1 cellular context compared by ENCODE assay signal in the genomic region with DNA sequence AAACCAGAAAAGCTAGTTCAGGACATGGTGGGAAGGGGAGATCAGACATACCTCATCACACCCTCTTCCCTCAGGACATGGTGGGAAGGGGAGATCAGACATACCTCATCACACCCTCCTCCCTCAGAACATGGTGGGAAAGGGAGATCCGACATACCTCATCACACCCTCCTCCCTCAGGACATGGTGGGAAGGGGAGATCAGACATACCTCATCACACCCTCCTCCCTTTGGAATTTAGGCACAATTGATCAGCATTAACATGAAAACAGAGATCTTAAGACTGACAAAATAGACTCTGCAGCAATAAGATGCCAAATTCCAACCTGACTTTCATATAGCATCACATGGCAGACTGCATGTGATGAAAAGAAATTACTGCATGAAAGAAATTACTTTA.
TF ChIP-seq lines count a peak whose summit lies in the region.

No MANE protein-coding gene starts in this region.

TF ChIP-seq in SK-N-SH, 30 proteins besides CTCF, POLR2A, EP300 and RAD21:
- TF ChIP-seq, protein P1, sequence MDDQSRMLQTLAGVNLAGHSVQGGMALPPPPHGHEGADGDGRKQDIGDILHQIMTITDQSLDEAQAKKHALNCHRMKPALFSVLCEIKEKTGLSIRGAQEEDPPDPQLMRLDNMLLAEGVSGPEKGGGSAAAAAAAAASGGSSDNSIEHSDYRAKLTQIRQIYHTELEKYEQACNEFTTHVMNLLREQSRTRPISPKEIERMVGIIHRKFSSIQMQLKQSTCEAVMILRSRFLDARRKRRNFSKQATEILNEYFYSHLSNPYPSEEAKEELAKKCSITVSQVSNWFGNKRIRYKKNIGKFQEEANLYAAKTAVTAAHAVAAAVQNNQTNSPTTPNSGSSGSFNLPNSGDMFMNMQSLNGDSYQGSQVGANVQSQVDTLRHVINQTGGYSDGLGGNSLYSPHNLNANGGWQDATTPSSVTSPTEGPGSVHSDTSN (IDR thresholded peaks at IDR 0.05) = no peak
- TF ChIP-seq TCF12 (IDR thresholded peaks at IDR 0.05) = no peak
- TF ChIP-seq MXI1 (IDR thresholded peaks at IDR 0.05; ENCODE audit: low read depth, low read length) = no peak
- TF ChIP-seq RCOR1 (IDR thresholded peaks at IDR 0.05; ENCODE audit: low read length) = no peak
- TF ChIP-seq YY1 (IDR thresholded peaks at IDR 0.05; ENCODE audit: low read depth) = no peak
- no peak for TF ChIP-seq POLR2AphosphoS5 (IDR thresholded peaks at IDR 0.05; ENCODE audit: low read depth, low read length)
- no peak for TF ChIP-seq FOSL2 (IDR thresholded peaks at IDR 0.05; ENCODE audit: borderline replicate concordance, low read depth)
- no peak for TF ChIP-seq JUND (IDR thresholded peaks at IDR 0.05)
- TF ChIP-seq SMC3 (IDR thresholded peaks at IDR 0.05; ENCODE audit: low read depth, low read length) = no peak
- no peak for TF ChIP-seq MEF2A (IDR thresholded peaks at IDR 0.05; ENCODE audit: borderline replicate concordance, low read depth)
- TF ChIP-seq, protein P2, sequence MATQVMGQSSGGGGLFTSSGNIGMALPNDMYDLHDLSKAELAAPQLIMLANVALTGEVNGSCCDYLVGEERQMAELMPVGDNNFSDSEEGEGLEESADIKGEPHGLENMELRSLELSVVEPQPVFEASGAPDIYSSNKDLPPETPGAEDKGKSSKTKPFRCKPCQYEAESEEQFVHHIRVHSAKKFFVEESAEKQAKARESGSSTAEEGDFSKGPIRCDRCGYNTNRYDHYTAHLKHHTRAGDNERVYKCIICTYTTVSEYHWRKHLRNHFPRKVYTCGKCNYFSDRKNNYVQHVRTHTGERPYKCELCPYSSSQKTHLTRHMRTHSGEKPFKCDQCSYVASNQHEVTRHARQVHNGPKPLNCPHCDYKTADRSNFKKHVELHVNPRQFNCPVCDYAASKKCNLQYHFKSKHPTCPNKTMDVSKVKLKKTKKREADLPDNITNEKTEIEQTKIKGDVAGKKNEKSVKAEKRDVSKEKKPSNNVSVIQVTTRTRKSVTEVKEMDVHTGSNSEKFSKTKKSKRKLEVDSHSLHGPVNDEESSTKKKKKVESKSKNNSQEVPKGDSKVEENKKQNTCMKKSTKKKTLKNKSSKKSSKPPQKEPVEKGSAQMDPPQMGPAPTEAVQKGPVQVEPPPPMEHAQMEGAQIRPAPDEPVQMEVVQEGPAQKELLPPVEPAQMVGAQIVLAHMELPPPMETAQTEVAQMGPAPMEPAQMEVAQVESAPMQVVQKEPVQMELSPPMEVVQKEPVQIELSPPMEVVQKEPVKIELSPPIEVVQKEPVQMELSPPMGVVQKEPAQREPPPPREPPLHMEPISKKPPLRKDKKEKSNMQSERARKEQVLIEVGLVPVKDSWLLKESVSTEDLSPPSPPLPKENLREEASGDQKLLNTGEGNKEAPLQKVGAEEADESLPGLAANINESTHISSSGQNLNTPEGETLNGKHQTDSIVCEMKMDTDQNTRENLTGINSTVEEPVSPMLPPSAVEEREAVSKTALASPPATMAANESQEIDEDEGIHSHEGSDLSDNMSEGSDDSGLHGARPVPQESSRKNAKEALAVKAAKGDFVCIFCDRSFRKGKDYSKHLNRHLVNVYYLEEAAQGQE (IDR thresholded peaks at IDR 0.05; ENCODE audit: low read depth, low read length) = no peak
- TF ChIP-seq, protein P3, sequence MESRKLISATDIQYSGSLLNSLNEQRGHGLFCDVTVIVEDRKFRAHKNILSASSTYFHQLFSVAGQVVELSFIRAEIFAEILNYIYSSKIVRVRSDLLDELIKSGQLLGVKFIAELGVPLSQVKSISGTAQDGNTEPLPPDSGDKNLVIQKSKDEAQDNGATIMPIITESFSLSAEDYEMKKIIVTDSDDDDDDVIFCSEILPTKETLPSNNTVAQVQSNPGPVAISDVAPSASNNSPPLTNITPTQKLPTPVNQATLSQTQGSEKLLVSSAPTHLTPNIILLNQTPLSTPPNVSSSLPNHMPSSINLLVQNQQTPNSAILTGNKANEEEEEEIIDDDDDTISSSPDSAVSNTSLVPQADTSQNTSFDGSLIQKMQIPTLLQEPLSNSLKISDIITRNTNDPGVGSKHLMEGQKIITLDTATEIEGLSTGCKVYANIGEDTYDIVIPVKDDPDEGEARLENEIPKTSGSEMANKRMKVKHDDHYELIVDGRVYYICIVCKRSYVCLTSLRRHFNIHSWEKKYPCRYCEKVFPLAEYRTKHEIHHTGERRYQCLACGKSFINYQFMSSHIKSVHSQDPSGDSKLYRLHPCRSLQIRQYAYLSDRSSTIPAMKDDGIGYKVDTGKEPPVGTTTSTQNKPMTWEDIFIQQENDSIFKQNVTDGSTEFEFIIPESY (IDR thresholded peaks at IDR 0.05; ENCODE audit: borderline replicate concordance, low read depth) = no peak
- TF ChIP-seq, protein P4, sequence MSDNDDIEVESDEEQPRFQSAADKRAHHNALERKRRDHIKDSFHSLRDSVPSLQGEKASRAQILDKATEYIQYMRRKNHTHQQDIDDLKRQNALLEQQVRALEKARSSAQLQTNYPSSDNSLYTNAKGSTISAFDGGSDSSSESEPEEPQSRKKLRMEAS (IDR thresholded peaks at IDR 0.05; ENCODE audit: low read depth) = no peak
- no peak for TF ChIP-seq RXRA (IDR thresholded peaks at IDR 0.05; ENCODE audit: borderline replicate concordance, low read depth)
- no peak for TF ChIP-seq CHD2 (IDR thresholded peaks at IDR 0.05; ENCODE audit: low read length, partially characterized antibody)
- TF ChIP-seq, protein P5, sequence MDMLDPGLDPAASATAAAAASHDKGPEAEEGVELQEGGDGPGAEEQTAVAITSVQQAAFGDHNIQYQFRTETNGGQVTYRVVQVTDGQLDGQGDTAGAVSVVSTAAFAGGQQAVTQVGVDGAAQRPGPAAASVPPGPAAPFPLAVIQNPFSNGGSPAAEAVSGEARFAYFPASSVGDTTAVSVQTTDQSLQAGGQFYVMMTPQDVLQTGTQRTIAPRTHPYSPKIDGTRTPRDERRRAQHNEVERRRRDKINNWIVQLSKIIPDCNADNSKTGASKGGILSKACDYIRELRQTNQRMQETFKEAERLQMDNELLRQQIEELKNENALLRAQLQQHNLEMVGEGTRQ (IDR thresholded peaks at IDR 0.05; ENCODE audit: borderline replicate concordance, low read depth, low read length) = no peak
- TF ChIP-seq NFIC (IDR thresholded peaks at IDR 0.05; ENCODE audit: borderline replicate concordance) = no peak
- TF ChIP-seq TEAD4 (IDR thresholded peaks at IDR 0.05; ENCODE audit: borderline replicate concordance, insufficient read depth) = no peak
- TF ChIP-seq TAF1 (IDR thresholded peaks at IDR 0.05; ENCODE audit: borderline replicate concordance, low read depth, low read length) = no peak
- TF ChIP-seq, protein P6, sequence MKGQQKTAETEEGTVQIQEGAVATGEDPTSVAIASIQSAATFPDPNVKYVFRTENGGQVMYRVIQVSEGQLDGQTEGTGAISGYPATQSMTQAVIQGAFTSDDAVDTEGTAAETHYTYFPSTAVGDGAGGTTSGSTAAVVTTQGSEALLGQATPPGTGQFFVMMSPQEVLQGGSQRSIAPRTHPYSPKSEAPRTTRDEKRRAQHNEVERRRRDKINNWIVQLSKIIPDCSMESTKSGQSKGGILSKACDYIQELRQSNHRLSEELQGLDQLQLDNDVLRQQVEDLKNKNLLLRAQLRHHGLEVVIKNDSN (IDR thresholded peaks at IDR 0.05; ENCODE audit: borderline replicate concordance, low read depth) = no peak
TF ChIP-seq in SK-N-SH: peak in this region for 0.
